7 cellular contexts compared by ENCODE assay signal in the genomic region with DNA sequence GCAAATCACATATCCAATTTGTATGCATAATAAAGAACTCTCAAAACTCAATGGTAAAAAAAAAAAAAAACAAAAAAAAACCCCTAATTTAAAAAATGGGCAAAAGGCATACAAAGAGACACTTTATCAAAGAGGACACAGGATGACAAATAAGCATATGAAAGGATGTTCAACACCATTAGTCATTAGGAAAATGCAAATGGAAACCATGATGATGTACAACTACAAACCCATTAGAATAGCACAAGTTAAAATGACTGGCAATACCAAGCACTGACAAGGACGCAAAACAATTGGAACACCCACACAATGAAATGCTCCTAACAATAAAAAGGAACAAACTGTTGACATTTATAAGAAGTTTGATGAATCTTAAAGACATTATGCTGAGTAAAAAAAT.
"Had no signal": no experiment of that assay in that cellular context is flagged by ENCODE, and none has a peak within 500 bp of the region (broad histone marks: within the 10 kb centered on the region; RNA-seq: fewer than 3 reads in every experiment).

No MANE protein-coding gene starts in this region.

- H3K27ac Mint-ChIP-seq: HFFc6 had no signal

- DNase-seq: GM23248, GOT3, H7, HFFc6, IMR-90 had no signal

- H3K4me3 Mint-ChIP-seq: HFFc6 had no signal

- ATAC-seq: HCT116, K562 had no signal
